ENCODE assay signal across 13 cellular contexts in the genomic region with DNA sequence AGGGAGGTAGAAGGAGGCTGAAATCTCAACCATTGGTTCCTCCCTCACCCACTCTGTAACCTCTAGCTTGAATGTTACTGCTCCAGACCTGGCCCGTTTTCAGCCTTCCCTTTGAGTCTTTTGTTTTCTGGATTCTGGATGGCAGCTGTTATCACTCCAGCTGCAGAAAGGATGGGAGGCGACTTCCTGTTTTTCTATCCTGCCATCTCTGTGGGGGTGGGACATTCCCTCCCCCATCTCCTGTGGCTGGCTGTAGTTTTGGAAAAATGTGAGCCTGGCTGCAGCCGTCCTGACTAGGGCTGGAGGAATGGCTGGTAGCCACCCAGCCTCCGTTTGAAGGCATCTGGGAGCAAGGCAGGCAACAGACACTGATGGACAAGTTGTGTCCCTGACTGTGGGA. TPM values are rescaled to one million over a fixed set of nuclear protein-coding genes. Genes with fewer than 3 reads are reported as not detected.
DNase-seq lines count a peak whose midpoint lies in the region; ATAC-seq, FAIRE-seq and TF ChIP-seq lines count a peak whose summit lies in the region.
"Had no signal": no experiment of that assay in that cellular context is flagged by ENCODE, and none has a peak within 500 bp of the region (broad histone marks: within the 10 kb centered on the region; RNA-seq: fewer than 3 reads in every experiment).

No MANE protein-coding gene starts in this region.

- TF ChIP-seq CTCF in astrocyte (IDR thresholded peaks at IDR 0.05; ENCODE audit: insufficient read depth, low read depth, low read length) = no peak
- TF ChIP-seq CTCF in lung (IDR thresholded peaks at IDR 0.05; ENCODE audit: control extremely low read depth, extremely low read depth) = no peak

- H3K27ac ChIP-seq in ACC112 (ENCODE audit: low read depth, low read length) (no peak overlapping the region), astrocyte (ENCODE audit: low read depth, low read length) (no peak overlapping the region), lung (ENCODE audit: low read depth in 1 of 2, low read length in 1 of 2) (peak overlapping the region in 1 of 2 donors; percentile 57)
- H3K27ac ChIP-seq: cardiac muscle cell had no signal

- no peak for FAIRE-seq in astrocyte (lab: Jason Lieb, UNC)
- FAIRE-seq: D721Med had no signal

- peak overlapping the region; percentile 54 for H2AFZ ChIP-seq in ACC112 (ENCODE audit: low read length, unreplicated experiment)
- H2AFZ ChIP-seq in astrocyte (ENCODE audit: low read depth, low read length) = peak overlapping the region; percentile 48

- peaks cover 26% of the 10 kb centered on the region for H3K4me1 Mint-ChIP-seq in astrocyte (ENCODE audit: low read depth, unreplicated experiment)
- peaks cover 14% of the 10 kb centered on the region for H3K4me1 Mint-ChIP-seq in stimulated activated naive CD8-positive, alpha-beta T cell treated with anti-CD3 and anti-CD28 coated beads, Interleukin-15, amount 100 ng/mL, for 72 hours

- H3K9ac ChIP-seq in astrocyte (ENCODE audit: low read length) = no peak overlapping the region

- no peaks in the 10 kb centered on the region for H3K36me3 Mint-ChIP-seq in astrocyte (ENCODE audit: low read depth, unreplicated experiment)
- H3K36me3 Mint-ChIP-seq: stimulated activated memory B cell treated with anti-CD40 and anti-IgM and Interleukin-4, amounts not matched to agents 10 μg/mL and 1 μg/mL and 100 μg/mL, for 72 hours had no signal

- no peak overlapping the region for H3K4me3 Mint-ChIP-seq in astrocyte (ENCODE audit: unreplicated experiment)
- H3K4me3 Mint-ChIP-seq in stimulated activated naive CD8-positive, alpha-beta T cell treated with anti-CD3 and anti-CD28 coated beads, Interleukin-15, amount 100 ng/mL, for 72 hours = no peak overlapping the region
- H3K4me3 Mint-ChIP-seq: activated CD8-positive, alpha-beta T cell treated with anti-CD3 and anti-CD28 coated beads for 36 hours; stimulated activated memory B cell treated with anti-CD40 and anti-IgM and Interleukin-4, amounts not matched to agents 10 μg/mL and 1 μg/mL and 100 μg/mL, for 72 hours had no signal

- H3K27me3 ChIP-seq in ACC112 (ENCODE audit: insufficient read depth, low read length) (no peaks in the 10 kb centered on the region), astrocyte (ENCODE audit: insufficient read depth, low read length) (no peaks in the 10 kb centered on the region), lung (ENCODE audit: control insufficient read depth, insufficient read depth) (no peaks in the 10 kb centered on the region)
- H3K27me3 ChIP-seq: cardiac muscle cell had no signal

- no peaks in the 10 kb centered on the region for H3K9me3 Mint-ChIP-seq in astrocyte (ENCODE audit: unreplicated experiment)
- no peaks in the 10 kb centered on the region for H3K9me3 Mint-ChIP-seq in stimulated activated naive CD8-positive, alpha-beta T cell treated with anti-CD3 and anti-CD28 coated beads, Interleukin-15, amount 100 ng/mL, for 72 hours
- H3K9me3 Mint-ChIP-seq: activated CD8-positive, alpha-beta T cell treated with anti-CD3 and anti-CD28 coated beads for 36 hours; stimulated activated memory B cell treated with anti-CD40 and anti-IgM and Interleukin-4, amounts not matched to agents 10 μg/mL and 1 μg/mL and 100 μg/mL, for 72 hours had no signal

- H3K27me3 Mint-ChIP-seq in astrocyte (ENCODE audit: low read depth, unreplicated experiment) = no peaks in the 10 kb centered on the region
- H3K27me3 Mint-ChIP-seq in stimulated activated naive CD8-positive, alpha-beta T cell treated with anti-CD3 and anti-CD28 coated beads, Interleukin-15, amount 100 ng/mL, for 72 hours = peaks cover 38% of the 10 kb centered on the region

- peaks cover 7% of the 10 kb centered on the region for H4K20me1 ChIP-seq in astrocyte (ENCODE audit: insufficient read depth, low read length)

- H3K4me1 ChIP-seq in ACC112 (ENCODE audit: control insufficient read depth, insufficient read depth, low read length, unreplicated experiment) (peaks cover 25% of the 10 kb centered on the region), astrocyte (ENCODE audit: insufficient read depth, low read length) (peaks cover 18% of the 10 kb centered on the region), lung (ENCODE audit: control insufficient read depth in 2 of 2, insufficient read depth in 2 of 2, low read length in 2 of 2) (peaks cover 0 to 5% of the 10 kb centered on the region in 2 donors)

- H3K36me3 ChIP-seq in ACC112 (ENCODE audit: insufficient read depth, low read length) (no peaks in the 10 kb centered on the region), astrocyte (ENCODE audit: insufficient read depth, low read length) (no peaks in the 10 kb centered on the region), lung (ENCODE audit: control insufficient read depth in 2 of 2, insufficient read depth in 2 of 2, low read length in 2 of 2) (no peaks in the 10 kb centered on the region)
- H3K36me3 ChIP-seq: cardiac muscle cell had no signal

- ATAC-seq in lung (ENCODE audit: insufficient read depth, low FRiP score) (no peak), GM21515 (IDR thresholded peaks at IDR 0.05; ENCODE audit: unreplicated experiment) (no peak)
- ATAC-seq in stimulated activated naive CD8-positive, alpha-beta T cell treated with anti-CD3 and anti-CD28 coated beads, Interleukin-15, amount 100 ng/mL, for 72 hours = no peak
- no peak for ATAC-seq in stimulated activated naive CD8-positive, alpha-beta T cell treated with anti-CD3 and anti-CD28 coated beads, Interleukin-15, Interleukin-2, amounts not matched to agents 100 U/mL and 50 U/mL, for 24 hours
- ATAC-seq: activated CD8-positive, alpha-beta T cell treated with anti-CD3 and anti-CD28 coated beads for 36 hours; stimulated activated memory B cell treated with anti-CD40 and anti-IgM and Interleukin-4, amounts not matched to agents 10 μg/mL and 1 μg/mL and 100 μg/mL, for 72 hours had no signal

- H3K79me2 ChIP-seq in ACC112 (ENCODE audit: control insufficient read depth, insufficient read depth, low read length, unreplicated experiment) (peaks cover 17% of the 10 kb centered on the region), astrocyte (ENCODE audit: insufficient read depth, low read length) (peaks cover 21% of the 10 kb centered on the region)

- H3K4me2 ChIP-seq in astrocyte (ENCODE audit: low read length) = peak overlapping the region; percentile 58

- DNase-seq in HCEC 1CT = peak; percentile 51
- DNase-seq in astrocyte (ENCODE audit: low read depth) = peak; percentile 61
- peak; percentile 29 for DNase-seq in lung (ENCODE audit: low spot score)
- no peak for DNase-seq in stimulated activated naive CD8-positive, alpha-beta T cell treated with anti-CD3 and anti-CD28 coated beads, Interleukin-15, amount 100 ng/mL, for 72 hours
- no peak for DNase-seq in stimulated activated naive CD8-positive, alpha-beta T cell treated with anti-CD3 and anti-CD28 coated beads, Interleukin-15, Interleukin-2, amounts not matched to agents 100 U/mL and 50 U/mL, for 24 hours
- no peak for DNase-seq in activated CD8-positive, alpha-beta memory T cell treated with anti-CD3 and anti-CD28 coated beads, Interleukin-2, amount 50 U/mL, for 4 hours
- DNase-seq: activated CD8-positive, alpha-beta T cell treated with anti-CD3 and anti-CD28 coated beads for 36 hours; retina had no signal

- no peak overlapping the region for H3K27ac Mint-ChIP-seq in astrocyte (ENCODE audit: unreplicated experiment)
- no peak overlapping the region for H3K27ac Mint-ChIP-seq in stimulated activated naive CD8-positive, alpha-beta T cell treated with anti-CD3 and anti-CD28 coated beads, Interleukin-15, amount 100 ng/mL, for 72 hours
- H3K27ac Mint-ChIP-seq: activated CD8-positive, alpha-beta T cell treated with anti-CD3 and anti-CD28 coated beads for 36 hours; stimulated activated memory B cell treated with anti-CD40 and anti-IgM and Interleukin-4, amounts not matched to agents 10 μg/mL and 1 μg/mL and 100 μg/mL, for 72 hours had no signal

- WGBS in lung, 2 donors = 53 to 67% methylated on average over 4 of the region's 4 CpGs

- peak overlapping the region; percentile 15; the same call in 1 of the 2 replicates for H3K4me3 ChIP-seq in ACC112 (ENCODE audit: low read depth, low read length)
- no peak overlapping the region for H3K4me3 ChIP-seq in astrocyte (ENCODE audit: insufficient read depth, low read depth, low read length)
- H3K4me3 ChIP-seq in lung = no peak overlapping the region
- H3K4me3 ChIP-seq: cardiac muscle cell had no signal

- H3K9me3 ChIP-seq in astrocyte (ENCODE audit: insufficient read depth, low read depth, low read length) (no peaks in the 10 kb centered on the region), lung (ENCODE audit: control insufficient read depth in 2 of 2, insufficient read depth in 1 of 2, low read length in 1 of 2) (no peaks in the 10 kb centered on the region)

RNA-seq across cellular contexts. Expression of gene PPFIBP1, which starts 2.9 kb away (rescaled TPM):
- total RNA-seq in astrocyte = 140 and 147 TPM in 2 replicates
- total RNA-seq in lung = 100 to 1,000 TPM in 1 of 2 donors, 10 to 100 TPM in 1; 95.1 to 150 TPM
- 10 to 100 TPM; 13.6 to 31.2 TPM for polyA plus RNA-seq in lung

Comparison
In these comparisons a context has a peak if more than half of its experiments do, and no peak if none do; other contexts are left out.
1. DNase-seq: peak in HCEC 1CT (single experiment), astrocyte (single experiment) and lung (single experiment); none in stimulated activated naive CD8-positive, alpha-beta T cell treated with anti-CD3 and anti-CD28 coated beads, Interleukin-15, amount 100 ng/mL, for 72 hours (0 of 2), stimulated activated naive CD8-positive, alpha-beta T cell treated with anti-CD3 and anti-CD28 coated beads, Interleukin-15, Interleukin-2, amounts not matched to agents 100 U/mL and 50 U/mL, for 24 hours (single experiment) and activated CD8-positive, alpha-beta memory T cell treated with anti-CD3 and anti-CD28 coated beads, Interleukin-2, amount 50 U/mL, for 4 hours (single experiment).